Comparison of ENCODE assay signal across 1 cellular context in genomic region chr6:141307309-141307998, GRCh38.
TF ChIP-seq lines count a peak whose summit lies in the region.

No MANE protein-coding gene starts in this region.

TF ChIP-seq in HepG2, 621 proteins besides CTCF, POLR2A, EP300 and RAD21:
- TF ChIP-seq MBD4 (IDR thresholded peaks at IDR 0.05; ENCODE audit: borderline replicate concordance, low read length) (no peak), ZNF225 (CRISPR knock-in tag; IDR thresholded peaks at IDR 0.05) (no peak), CBX5 (CRISPR knock-in tag; IDR thresholded peaks at IDR 0.05; ENCODE audit: borderline replicate concordance) (no peak), RXRA (CRISPR knock-in tag; IDR thresholded peaks at IDR 0.05) (no peak), PHF21A (CRISPR knock-in tag; IDR thresholded peaks at IDR 0.05) (no peak), PAXIP1 (CRISPR knock-in tag; conservative IDR thresholded peaks at IDR 0.05) (no peak), ZNF891 (CRISPR knock-in tag; IDR thresholded peaks at IDR 0.05) (no peak), RFX3 (CRISPR knock-in tag; IDR thresholded peaks at IDR 0.05) (no peak), REPIN1 (CRISPR knock-in tag; IDR thresholded peaks at IDR 0.05; ENCODE audit: borderline replicate concordance, low read depth) (no peak)
